Comparison of ENCODE assay signal across 8 cellular contexts in genomic region chr10:80662429-80663211, GRCh38.
DNase-seq lines count a peak whose midpoint lies in the region; ATAC-seq and TF ChIP-seq lines count a peak whose summit lies in the region.

No MANE protein-coding gene starts in this region.

- no peaks in the 10 kb centered on the region for H3K27me3 ChIP-seq in PC-3 (ENCODE audit: low read length)
- no peaks in the 10 kb centered on the region for H3K27me3 ChIP-seq in neural cell (ENCODE audit: insufficient read depth, low read depth, low read length)

- H3K27ac Mint-ChIP-seq in activated T-helper 2 cell treated with anti-CD3 and anti-CD28 coated beads, Interferon-gamma antibody, Interleukin-2, Interleukin-4, amounts not matched to agents 10 μg/mL and 5 μg/mL and 100 μg/mL, durations not matched to agents 14 hours and 24 hours and 36 hours = no peak overlapping the region

- POLR2A ChIA-PET in PC-3 (lab: Charles Lee; ENCODE audit: unreplicated experiment) = no interaction called here

- peak; percentile 81 for ATAC-seq in GM19463 (IDR thresholded peaks at IDR 0.05; ENCODE audit: unreplicated experiment)
- ATAC-seq in PC-3 = peak; percentile 84

- H3K4me2 ChIP-seq in PC-3 (ENCODE audit: low read length) = peak overlapping the region; percentile 80
- peak overlapping the region; percentile 36 for H3K4me2 ChIP-seq in neural cell (ENCODE audit: low read length)

- H3K9me3 Mint-ChIP-seq in activated T-helper 2 cell treated with anti-CD3 and anti-CD28 coated beads, Interferon-gamma antibody, Interleukin-2, Interleukin-4, amounts not matched to agents 10 μg/mL and 5 μg/mL and 100 μg/mL, durations not matched to agents 14 hours and 24 hours and 36 hours = no peaks in the 10 kb centered on the region

- peak overlapping the region; percentile 86 for H2AFZ ChIP-seq in PC-3 (ENCODE audit: low read length)
- H2AFZ ChIP-seq in neural cell (ENCODE audit: low read depth, low read length) = peak overlapping the region; percentile 22

- H3K9me2 ChIP-seq in PC-3 (replicated peaks; ENCODE audit: low read length) = no peaks in the 10 kb centered on the region
- no peaks in the 10 kb centered on the region for H3K9me2 ChIP-seq in neural cell (ENCODE audit: insufficient read depth, low read length)

- H3K79me2 ChIP-seq in PC-3 (ENCODE audit: low read length) (no peaks in the 10 kb centered on the region), neural cell (replicated peaks; ENCODE audit: insufficient read depth, low read length) (no peaks in the 10 kb centered on the region)

- CTCF ChIA-PET in PC-3 (lab: Charles Lee) = interaction anchor here (0.6 kb wide), 1 partner anchor 10 kb away, joined by 3 read pairs; no protein-coding TSS in a partner anchor

- H3K4me3 ChIP-seq in PC-3 (ENCODE audit: low read length) (peak overlapping the region; percentile 50; the same call in 1 of the 2 replicates), fibroblast of the aortic adventitia (ENCODE audit: low read depth, low read length) (peak overlapping the region; percentile 36), neural cell (ENCODE audit: low read length) (peak overlapping the region; percentile 61)

- H3K27me3 Mint-ChIP-seq in activated T-helper 2 cell treated with anti-CD3 and anti-CD28 coated beads, Interferon-gamma antibody, Interleukin-2, Interleukin-4, amounts not matched to agents 10 μg/mL and 5 μg/mL and 100 μg/mL, durations not matched to agents 14 hours and 24 hours and 36 hours (ENCODE audit: low read depth) = peaks cover 8% of the 10 kb centered on the region

- DNase-seq in COLO829 (ENCODE audit: low spot score) = peak; percentile 69
- DNase-seq in HT-29 (ENCODE audit: low spot score) = peak; percentile 82
- DNase-seq in PC-3 = peak; percentile 68
- DNase-seq in activated T-helper 2 cell treated with anti-CD3 and anti-CD28 coated beads, Interferon-gamma antibody, Interleukin-2, Interleukin-4, amounts not matched to agents 10 μg/mL and 5 μg/mL and 100 μg/mL, durations not matched to agents 14 hours and 24 hours and 36 hours (ENCODE audit: low spot score) = peak; percentile 40
- peak; percentile 80 for DNase-seq in fibroblast of the aortic adventitia (ENCODE audit: low read depth)
- peak; percentile 46 for DNase-seq in stimulated activated naive CD4-positive, alpha-beta T cell treated with Interleukin-2 at 50 U/mL for 16 hours (lab: John Stamatoyannopoulos, UW)

- peaks cover 2% of the 10 kb centered on the region for H3K4me1 Mint-ChIP-seq in activated T-helper 2 cell treated with anti-CD3 and anti-CD28 coated beads, Interferon-gamma antibody, Interleukin-2, Interleukin-4, amounts not matched to agents 10 μg/mL and 5 μg/mL and 100 μg/mL, durations not matched to agents 14 hours and 24 hours and 36 hours (ENCODE audit: low read depth)

- no peaks in the 10 kb centered on the region for H3K4me1 ChIP-seq in PC-3 (ENCODE audit: insufficient read depth, low read length)

- H4K20me1 ChIP-seq in PC-3 (ENCODE audit: low read length) = no peaks in the 10 kb centered on the region
- no peaks in the 10 kb centered on the region for H4K20me1 ChIP-seq in neural cell (ENCODE audit: insufficient read depth)

- no peak overlapping the region for H3K4me3 Mint-ChIP-seq in activated T-helper 2 cell treated with anti-CD3 and anti-CD28 coated beads, Interferon-gamma antibody, Interleukin-2, Interleukin-4, amounts not matched to agents 10 μg/mL and 5 μg/mL and 100 μg/mL, durations not matched to agents 14 hours and 24 hours and 36 hours (ENCODE audit: low read depth)

- no peak overlapping the region for H3K9ac ChIP-seq in PC-3 (ENCODE audit: low read length)
- peak overlapping the region; percentile 39 for H3K9ac ChIP-seq in neural cell (ENCODE audit: low read length)

- H3F3A ChIP-seq in PC-3 (ENCODE audit: low read length, unreplicated experiment) = no peaks in the 10 kb centered on the region
- no peaks in the 10 kb centered on the region for H3F3A ChIP-seq in neural cell (ENCODE audit: insufficient read depth, low read length, poor library complexity, severe bottlenecking)

- BruUV-seq in PC-3 (replicated peaks; lab: Mats Ljungman, UMichigan) = no TSS peak

- TF ChIP-seq CTCF in PC-3 (conservative IDR thresholded peaks at IDR 0.05; ENCODE audit: low read depth, low read length) = peak; percentile 82
- peak; percentile 84 for TF ChIP-seq CTCF in fibroblast of the aortic adventitia (IDR thresholded peaks at IDR 0.05; ENCODE audit: insufficient read depth, low read length)
- peak; percentile 94 for TF ChIP-seq CTCF in neural cell (IDR thresholded peaks at IDR 0.05; ENCODE audit: poor library complexity, severe bottlenecking)

- H3K36me3 Mint-ChIP-seq in activated T-helper 2 cell treated with anti-CD3 and anti-CD28 coated beads, Interferon-gamma antibody, Interleukin-2, Interleukin-4, amounts not matched to agents 10 μg/mL and 5 μg/mL and 100 μg/mL, durations not matched to agents 14 hours and 24 hours and 36 hours (ENCODE audit: low read depth) = no peaks in the 10 kb centered on the region

- no peak overlapping the region for H3K27ac ChIP-seq in PC-3 (ENCODE audit: low read length)
- no peak overlapping the region for H3K27ac ChIP-seq in neural cell (ENCODE audit: low read length)

- intact Hi-C loops in PC-3 (cut with micrococcal nuclease) = loop anchor here (10.0 kb wide), 1 partner anchor 262 kb away; no protein-coding TSS in a partner anchor
- intact Hi-C loops in activated T-helper 2 cell treated with anti-CD3 and anti-CD28 coated beads, Interferon-gamma antibody, Interleukin-2, Interleukin-4, amounts not matched to agents 10 μg/mL and 5 μg/mL and 100 μg/mL, durations not matched to agents 14 hours and 24 hours and 36 hours (cut with micrococcal nuclease) = no loop called here

- no peak for TF ChIP-seq EP300 in neural cell (conservative IDR thresholded peaks at IDR 0.05; ENCODE audit: poor library complexity, severe bottlenecking)

- H3K36me3 ChIP-seq in PC-3 (ENCODE audit: low read depth, low read length) (no peaks in the 10 kb centered on the region), neural cell (ENCODE audit: insufficient read depth, low read length) (no peaks in the 10 kb centered on the region)

- peak; percentile 87 for TF ChIP-seq RAD21 in neural cell (conservative IDR thresholded peaks at IDR 0.05)

- H3K9me3 ChIP-seq in PC-3 (ENCODE audit: low read length) (no peaks in the 10 kb centered on the region), neural cell (ENCODE audit: low read length) (no peaks in the 10 kb centered on the region)

TF ChIP-seq in neural cell, 6 proteins besides CTCF, POLR2A, EP300 and RAD21:
- TF ChIP-seq EZH2 (IDR thresholded peaks at IDR 0.05; ENCODE audit: borderline replicate concordance, insufficient read depth, low read length, poor library complexity, severe bottlenecking) = no peak
- TF ChIP-seq SMC3 (conservative IDR thresholded peaks at IDR 0.05; ENCODE audit: poor library complexity) = peak; percentile 88
- no peak for TF ChIP-seq POLR2AphosphoS5 (IDR thresholded peaks at IDR 0.05)
- no peak for TF ChIP-seq MXI1 (conservative IDR thresholded peaks at IDR 0.05; ENCODE audit: poor library complexity, severe bottlenecking)
- TF ChIP-seq TAF1 (IDR thresholded peaks at IDR 0.05; ENCODE audit: low read depth) = no peak
- TF ChIP-seq REST (IDR thresholded peaks at IDR 0.05; ENCODE audit: borderline replicate concordance) = peak; percentile 87
